ENCODE assay signal across 1 cellular context in the genomic region with DNA sequence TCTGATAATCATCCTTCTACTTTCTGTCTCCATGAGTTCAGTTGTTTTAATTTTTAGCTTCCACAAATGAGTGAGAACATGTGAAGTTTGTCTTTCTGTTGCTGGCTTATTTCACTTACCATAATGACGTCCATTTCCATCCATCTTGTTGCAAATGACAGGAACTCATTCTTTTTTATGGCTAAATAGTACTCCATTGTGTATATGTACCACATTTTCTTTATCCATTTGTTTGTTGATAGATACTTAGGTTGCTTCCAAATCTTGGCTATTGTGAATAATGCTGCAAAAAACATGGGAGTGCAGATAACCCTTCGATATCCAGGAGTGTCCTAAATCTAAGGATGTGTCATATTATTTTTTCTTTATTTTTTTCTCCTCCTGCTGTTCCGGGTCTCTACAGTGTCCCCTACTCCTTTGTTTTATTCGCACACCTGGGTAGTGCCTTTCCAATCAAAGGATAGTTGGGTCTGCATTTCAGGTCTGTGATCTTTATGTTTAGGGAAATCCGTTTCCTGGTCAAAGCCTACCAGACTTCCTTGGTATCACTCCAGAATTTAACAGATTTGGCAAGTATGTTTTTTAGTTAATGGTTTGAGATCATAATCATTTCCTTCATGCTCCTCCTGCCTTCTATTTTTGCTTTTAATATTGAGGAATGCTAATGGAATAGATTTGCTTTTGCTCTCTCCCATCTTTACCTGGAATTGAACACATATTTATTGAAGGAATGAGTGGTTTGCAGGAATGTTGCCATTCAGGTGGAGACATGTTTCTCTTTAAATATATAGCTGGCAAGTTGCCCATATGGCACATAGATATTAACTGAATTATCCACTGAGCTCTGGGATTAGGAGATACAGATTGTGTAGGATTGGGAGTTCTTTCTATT.
TF ChIP-seq lines count a peak whose summit lies in the region.

No MANE protein-coding gene starts in this region.

TF ChIP-seq in K562, 482 proteins besides CTCF, POLR2A, EP300 and RAD21:
- TF ChIP-seq NFIC (IDR thresholded peaks at IDR 0.05) (peak; percentile 51), RBM34 (IDR thresholded peaks at IDR 0.05; ENCODE audit: borderline replicate concordance, insufficient read depth, low read length) (no peak), ZNF146 (CRISPR knock-in tag; IDR thresholded peaks at IDR 0.05; ENCODE audit: unreplicated experiment) (peak; percentile 44), KLF6 (CRISPR knock-in tag; IDR thresholded peaks at IDR 0.05; ENCODE audit: borderline replicate concordance) (no peak)
TF ChIP-seq in K562: peak in this region for 2.
